24 cellular contexts compared by ENCODE assay signal in genomic region chr6:13565921-13566320, GRCh38. TPM values are rescaled to one million over a fixed set of nuclear protein-coding genes. Genes with fewer than 3 reads are reported as not detected.
DNase-seq lines count a peak whose midpoint lies in the region; ATAC-seq, FAIRE-seq and TF ChIP-seq lines count a peak whose summit lies in the region.
"Had no signal": no experiment of that assay in that cellular context is flagged by ENCODE, and none has a peak within 500 bp of the region (broad histone marks: within the 10 kb centered on the region; RNA-seq: fewer than 3 reads in every experiment).

No MANE protein-coding gene starts in this region.

- H3K9me3 ChIP-seq in HepG2 (ENCODE audit: low read length) (no peaks in the 10 kb centered on the region), right lobe of liver (no peaks in the 10 kb centered on the region), HEK293 (ENCODE audit: control insufficient read depth, insufficient read depth, low read depth, low read length) (no peaks in the 10 kb centered on the region)
- H3K9me3 ChIP-seq: BLaER1 treated with 17β-estradiol and CSF1 and Interleukin-3, amounts not matched to agents 10 nM and 100 nM had no signal

- H3K4me3 ChIP-seq in HepG2 (replicated peaks in 1 of 3; ENCODE audit: insufficient read depth in 1 of 3, low read depth in 2 of 3, low read length in 3 of 3) (no peak overlapping the region), right lobe of liver (no peak overlapping the region), HEK293 (ENCODE audit: low read depth, low read length) (no peak overlapping the region)
- H3K4me3 ChIP-seq: BLaER1 treated with 17β-estradiol and CSF1 and Interleukin-3, amounts not matched to agents 10 nM and 100 nM had no signal

- intact Hi-C loops in HepG2 (cut with micrococcal nuclease; ENCODE audit: unreplicated experiment) (no loop called here), right lobe of liver (cut with DNase I) (no loop called here)

- H3K27me3 ChIP-seq in HepG2 (ENCODE audit: control insufficient read depth in 1 of 2, insufficient read depth in 2 of 2, low read length in 2 of 2) (no peaks in the 10 kb centered on the region; a peak in 1 of 5 replicates), right lobe of liver (no peaks in the 10 kb centered on the region)
- H3K27me3 ChIP-seq: BLaER1 treated with 17β-estradiol and CSF1 and Interleukin-3, amounts not matched to agents 10 nM and 100 nM had no signal

- BruUV-seq in HepG2 (replicated peaks; lab: Mats Ljungman, UMichigan): no TSS peak

- no peak for FAIRE-seq in HepG2 (lab: Jason Lieb, UNC)
- FAIRE-seq: A204.1, G401.6, GM12891 had no signal

- CTCF ChIA-PET in HepG2 (lab: Yijun Ruan, JAX; ENCODE audit: low intra/inter-chr PET ratio, low total read pairs) (no interaction called here), HEK293 (lab: Yijun Ruan, JAX) (interaction anchor here (0.6 to 1.6 kb wide), 3 partner anchors 9 to 221 kb away, joined by 3 to 6 read pairs (median 5); partner anchors contain the start of gene SIRT5)

- H3K27ac ChIP-seq in HepG2 (ENCODE audit: extremely low read length, insufficient read depth, low read length): no peak overlapping the region
- H3K27ac ChIP-seq in right lobe of liver: peak overlapping the region in 1 of 3 donors; percentile 36
- H3K27ac ChIP-seq in HEK293 (ENCODE audit: extremely low read depth, low read depth, low read length): no peak overlapping the region
- H3K27ac ChIP-seq: BLaER1 treated with 17β-estradiol and CSF1 and Interleukin-3, amounts not matched to agents 10 nM and 100 nM; C4-2B had no signal

- DNase-seq in HepG2 (ENCODE audit: low spot score): no peak
- DNase-seq in right lobe of liver: no peak
- DNase-seq in ELR (ENCODE audit: low read depth): peak; percentile 13
- no peak for DNase-seq in SHP77 treated with DMSO at 0.1 percent for 48 hours (lab: John Stamatoyannopoulos, UW)
- no peak for DNase-seq in CD1c-positive myeloid dendritic cell (ENCODE audit: extremely low spot score)
- DNase-seq: 8988T; AML-193; CD4-positive, alpha-beta memory T cell; CD4-positive, CD25-positive, alpha-beta regulatory T cell; CD8-positive, alpha-beta memory T cell; COR-L47; DMS 273 treated with DMSO at 0.1 percent for 48 hours; DMS153; DMS79; DND-41; EL; GF-D8 had no signal

- TF ChIP-seq EP300 in HepG2 (IDR thresholded peaks at IDR 0.05; ENCODE audit: low read depth in 2 of 2, low read length in 2 of 2): no peak
- no peak for TF ChIP-seq EP300 in HepG2 (CRISPR knock-in tag; IDR thresholded peaks at IDR 0.05; ENCODE audit: borderline replicate concordance)

- TF ChIP-seq CTCF in HepG2 (CRISPR knock-in tag; IDR thresholded peaks at IDR 0.05) (no peak), right lobe of liver (IDR thresholded peaks at IDR 0.05) (no peak), HEK293 (tag by site-specific recombination; IDR thresholded peaks at IDR 0.05) (no peak)

- 82% methylated on average over 4 of the region's 4 CpGs for WGBS in HepG2 (ENCODE audit: low lambda C conversion rate)
- WGBS in right lobe of liver (ENCODE audit: insufficient coverage, low coverage, low lambda C conversion rate, missing lambda C conversion rate): 96% methylated on average over 4 of the region's 4 CpGs

- no peaks in the 10 kb centered on the region for H3K36me3 ChIP-seq in HepG2 (replicated peaks in 1 of 2; ENCODE audit: control insufficient read depth in 1 of 2, insufficient read depth in 2 of 2, low read length in 2 of 2)
- H3K36me3 ChIP-seq in right lobe of liver: no peaks in the 10 kb centered on the region
- H3K36me3 ChIP-seq in HEK293 (ENCODE audit: control insufficient read depth in 2 of 2, insufficient read depth in 1 of 2, low read length in 2 of 2): no peaks in the 10 kb centered on the region
- H3K36me3 ChIP-seq: BLaER1 treated with 17β-estradiol and CSF1 and Interleukin-3, amounts not matched to agents 10 nM and 100 nM had no signal

- TF ChIP-seq POLR2A in HepG2 (IDR thresholded peaks at IDR 0.05; ENCODE audit: insufficient read depth in 1 of 2, low read depth in 2 of 2, low read length in 2 of 2): no peak
- no peak for TF ChIP-seq POLR2A in right lobe of liver (IDR thresholded peaks at IDR 0.05)

- no peak for TF ChIP-seq RAD21 in HepG2 (CRISPR knock-in tag; IDR thresholded peaks at IDR 0.05)

- ATAC-seq in HepG2: no peak
- no peak for ATAC-seq in right lobe of liver
- ATAC-seq in GM19023 (IDR thresholded peaks at IDR 0.05; ENCODE audit: unreplicated experiment): no peak

- H2AFZ ChIP-seq in HepG2 (ENCODE audit: low read length): no peak overlapping the region

- POLR2A ChIA-PET in HepG2 (lab: Yijun Ruan, JAX): no interaction called here
- POLR2A ChIA-PET in HEK293 (lab: Yijun Ruan, JAX): interaction anchor here (0.7 to 1.4 kb wide), 2 partner anchors 8 to 51 kb away, joined by 3 to 8 read pairs; partner anchors contain the start of gene SIRT5

- H3K79me2 ChIP-seq in HepG2 (ENCODE audit: insufficient read depth, low read length): no peaks in the 10 kb centered on the region

- peaks cover 53% of the 10 kb centered on the region for H3K4me1 ChIP-seq in HepG2 (ENCODE audit: insufficient read depth, low read length)
- H3K4me1 ChIP-seq in right lobe of liver: peaks cover 0 to 46% (median 12%) of the 10 kb centered on the region in 4 donors
- peaks cover 6% of the 10 kb centered on the region for H3K4me1 ChIP-seq in HEK293 (ENCODE audit: control insufficient read depth, insufficient read depth, low read length)

- in situ Hi-C loops in HepG2 (cut with HindIII; ENCODE audit: extremely low pct_ligation_motif_present, low pct_unique_long_range_greater_than_20kb): no loop called here

- 0 out of 2 replicates have a peak overlapping the region, but pooled peaks have one; percentile 47 for H3K4me2 ChIP-seq in HepG2 (ENCODE audit: low read depth, low read length)
- H3K4me2 ChIP-seq: BLaER1 treated with 17β-estradiol and CSF1 and Interleukin-3, amounts not matched to agents 10 nM and 100 nM had no signal

- H3K9ac ChIP-seq in HepG2 (ENCODE audit: insufficient read depth, low read depth, low read length): no peak overlapping the region
- H3K9ac ChIP-seq: BLaER1 treated with 17β-estradiol and CSF1 and Interleukin-3, amounts not matched to agents 10 nM and 100 nM had no signal

- H4K20me1 ChIP-seq in HepG2 (ENCODE audit: insufficient read depth, low read length): no peaks in the 10 kb centered on the region
- H4K20me1 ChIP-seq: BLaER1 treated with 17β-estradiol and CSF1 and Interleukin-3, amounts not matched to agents 10 nM and 100 nM had no signal

TF ChIP-seq in HepG2, 621 proteins besides CTCF, POLR2A, EP300 and RAD21 (continues in another document):
- no peak for TF ChIP-seq ZNF274 (CRISPR knock-in tag; IDR thresholded peaks at IDR 0.05)

TF ChIP-seq in HEK293, 187 proteins besides CTCF, POLR2A, EP300 and RAD21 (continues in another document):
- TF ChIP-seq ZEB2 (tag by site-specific recombination; IDR thresholded peaks at IDR 0.05): no peak

RNA-seq across cellular contexts. Expression of gene SIRT5, which starts 8.5 kb away (rescaled TPM):
- total RNA-seq in HepG2 (2016; rRNA removed; fragmentation: Illumina TruSeq; extraction: Trizol): 16.6 and 21.8 TPM in 2 replicates
- total RNA-seq in HepG2 (2016; cell fraction: cytosol; rRNA removed; fragmentation: Illumina TruSeq; extraction: Trizol; ENCODE audit: low read depth): 21.9 and 28.4 TPM in 2 replicates
- 17.2 TPM in 2 replicates for total RNA-seq in HepG2 (2016; cell fraction: insoluble cytoplasmic fraction; rRNA removed; fragmentation: Illumina TruSeq; extraction: Trizol)
- 17.8 and 18.2 TPM in 2 replicates for total RNA-seq in HepG2 (2016; cell fraction: membrane; rRNA removed; fragmentation: Illumina TruSeq; extraction: Trizol)
- 13.1 and 16.9 TPM in 2 replicates for total RNA-seq in HepG2 (2016; cell fraction: nucleus; rRNA removed; fragmentation: Illumina TruSeq; extraction: Trizol)
- 13.4 and 14.1 TPM in 2 replicates for polyA plus RNA-seq in HepG2 (2011; rRNA removed)
- 8.8 and 9.0 TPM in 2 replicates for polyA plus RNA-seq in HepG2 (2011; cell fraction: cytosol; rRNA removed)
- polyA plus RNA-seq in HepG2 (2011; cell fraction: nucleus; rRNA removed): 20.2 and 21.9 TPM in 2 replicates
- polyA plus RNA-seq in HepG2 (2012): 10.3 and 16.7 TPM in 2 replicates
- 4.9 and 5.9 TPM in 2 replicates for polyA plus RNA-seq in HepG2 (2016; cell fraction: cytosol; fragmentation: Illumina TruSeq; extraction: Trizol; ENCODE audit: low read depth)
- 19.7 and 19.8 TPM in 2 replicates for polyA plus RNA-seq in HepG2 (2016; cell fraction: insoluble cytoplasmic fraction; fragmentation: Illumina TruSeq; extraction: Trizol; ENCODE audit: low read depth)
- 8.4 and 10.3 TPM in 2 replicates for polyA plus RNA-seq in HepG2 (2016; cell fraction: membrane; fragmentation: Illumina TruSeq; extraction: Trizol; ENCODE audit: low read depth)
- 27.2 and 27.6 TPM in 2 replicates for polyA plus RNA-seq in HepG2 (2016; cell fraction: nucleus; fragmentation: Illumina TruSeq; extraction: Trizol; ENCODE audit: insufficient read depth, low read depth)
- polyA minus RNA-seq in HepG2 (2011; rRNA and poly(A)+ RNA removed; ENCODE audit: low replicate concordance): 5.4 and 6.8 TPM in 2 replicates
- 6.1 and 6.7 TPM in 2 replicates for polyA minus RNA-seq in HepG2 (2011; cell fraction: cytosol; rRNA and poly(A)+ RNA removed)
- 16.8 and 17.6 TPM in 2 replicates for polyA minus RNA-seq in HepG2 (2011; cell fraction: nucleus; rRNA and poly(A)+ RNA removed)
- total RNA-seq in right lobe of liver: 10 to 100 TPM in 4 of 6 experiments, 1 to 10 TPM in 2; 9.3 to 28.3 (median 15.5) TPM

RNA-seq across cellular contexts. Expression of gene NOL7, which starts 49.2 kb away (rescaled TPM):
- total RNA-seq in HepG2 (2016; rRNA removed; fragmentation: Illumina TruSeq; extraction: Trizol): 186 and 215 TPM in 2 replicates
- 27.0 and 31.6 TPM in 2 replicates for total RNA-seq in HepG2 (2016; cell fraction: cytosol; rRNA removed; fragmentation: Illumina TruSeq; extraction: Trizol; ENCODE audit: low read depth)
- 183 and 212 TPM in 2 replicates for total RNA-seq in HepG2 (2016; cell fraction: insoluble cytoplasmic fraction; rRNA removed; fragmentation: Illumina TruSeq; extraction: Trizol)
- total RNA-seq in HepG2 (2016; cell fraction: membrane; rRNA removed; fragmentation: Illumina TruSeq; extraction: Trizol): 65.5 and 72.1 TPM in 2 replicates
- 69.4 and 79.5 TPM in 2 replicates for total RNA-seq in HepG2 (2016; cell fraction: nucleus; rRNA removed; fragmentation: Illumina TruSeq; extraction: Trizol)
- 30.1 and 37.8 TPM in 2 replicates for polyA plus RNA-seq in HepG2 (2011; rRNA removed)
- polyA plus RNA-seq in HepG2 (2011; cell fraction: cytosol; rRNA removed): 47.4 and 53.1 TPM in 2 replicates
- 23.4 and 23.5 TPM in 2 replicates for polyA plus RNA-seq in HepG2 (2011; cell fraction: nucleus; rRNA removed)
- polyA plus RNA-seq in HepG2 (2012): 60.3 and 94.1 TPM in 2 replicates
- polyA plus RNA-seq in HepG2 (2016; cell fraction: cytosol; fragmentation: Illumina TruSeq; extraction: Trizol; ENCODE audit: low read depth): 30.5 and 34.4 TPM in 2 replicates
- polyA plus RNA-seq in HepG2 (2016; cell fraction: insoluble cytoplasmic fraction; fragmentation: Illumina TruSeq; extraction: Trizol; ENCODE audit: low read depth): 240 and 243 TPM in 2 replicates
- polyA plus RNA-seq in HepG2 (2016; cell fraction: membrane; fragmentation: Illumina TruSeq; extraction: Trizol; ENCODE audit: low read depth): 60.8 and 65.8 TPM in 2 replicates
- 136 and 138 TPM in 2 replicates for polyA plus RNA-seq in HepG2 (2016; cell fraction: nucleus; fragmentation: Illumina TruSeq; extraction: Trizol; ENCODE audit: insufficient read depth, low read depth)
- 4.3 and 4.6 TPM in 2 replicates for polyA minus RNA-seq in HepG2 (2011; rRNA and poly(A)+ RNA removed; ENCODE audit: low replicate concordance)
- 13.1 and 18.6 TPM in 2 replicates for polyA minus RNA-seq in HepG2 (2011; cell fraction: cytosol; rRNA and poly(A)+ RNA removed)
- polyA minus RNA-seq in HepG2 (2011; cell fraction: nucleus; rRNA and poly(A)+ RNA removed): 26.5 and 26.9 TPM in 2 replicates
- total RNA-seq in right lobe of liver: 10 to 100 TPM; 12.9 to 68.2 (median 25.1) TPM

Comparison
In these comparisons a context has a peak if more than half of its experiments do, and no peak if none do; other contexts are left out.
1. Of the 63 proteins assayed by ChIP-seq in both HepG2 and HEK293: peak only in HepG2: none; only in HEK293: ZNF10; in both: none; in neither: 62.